9 cellular contexts compared by ENCODE assay signal in genomic region chr1:31421404-31422040, GRCh38. TPM values are rescaled to one million over a fixed set of nuclear protein-coding genes. Genes with fewer than 3 reads are reported as not detected.
DNase-seq lines count a peak whose midpoint lies in the region; ATAC-seq, FAIRE-seq and TF ChIP-seq lines count a peak whose summit lies in the region.
"Had no signal": no experiment of that assay in that cellular context is flagged by ENCODE, and none has a peak within 500 bp of the region (broad histone marks: within the 10 kb centered on the region; RNA-seq: fewer than 3 reads in every experiment).

No MANE protein-coding gene starts in this region.

- ATAC-seq in GM19035 (IDR thresholded peaks at IDR 0.05; ENCODE audit: unreplicated experiment) (no peak), HG02588 (IDR thresholded peaks at IDR 0.05; ENCODE audit: unreplicated experiment) (no peak), aorta (ENCODE audit: low FRiP score) (no peak)

- H3K4me3 ChIP-seq in HL-60 (replicated peaks; ENCODE audit: insufficient read depth, low read length): no peak overlapping the region
- H3K4me3 ChIP-seq in kidney epithelial cell (ENCODE audit: low read depth, low read length): no peak overlapping the region
- no peak overlapping the region for H3K4me3 ChIP-seq in aorta (ENCODE audit: low read length in 2 of 2)
- H3K4me3 ChIP-seq: pancreas had no signal

- DNase-seq in D721Med (ENCODE audit: insufficient read length, low spot score): no peak
- DNase-seq in HL-60 (ENCODE audit: low read depth in 1 of 2, low spot score in 1 of 2): peak in 1 of 2 experiments; percentile 31
- peak; percentile 69 for DNase-seq in SW480 (ENCODE audit: low spot score)
- DNase-seq in kidney epithelial cell (ENCODE audit: low read depth): no peak
- no peak for DNase-seq in midbrain (lab: John Stamatoyannopoulos, UW)
- no peak for DNase-seq in aorta

- no peaks in the 10 kb centered on the region for H3K4me1 ChIP-seq in aorta (ENCODE audit: control insufficient read depth in 1 of 2, insufficient read depth in 2 of 2, low read length in 2 of 2)

- FAIRE-seq in D721Med (lab: Jason Lieb, UNC): no peak
- FAIRE-seq: pancreas had no signal

- intact Hi-C loops in aorta (cut with DNase I): loop anchor here (1.0 to 10.0 kb wide), 4 partner anchors 27 to 239 kb away; partner anchors contain the start of genes SNRNP40 (in 1 of the 2) and ZCCHC17 (in 1 of the 2)

- peaks cover 2% of the 10 kb centered on the region for H3K27me3 ChIP-seq in HL-60 (ENCODE audit: insufficient read depth, poor library complexity, severe bottlenecking)
- no peaks in the 10 kb centered on the region for H3K27me3 ChIP-seq in kidney epithelial cell (ENCODE audit: control insufficient read depth, insufficient read depth, low read length)
- H3K27me3 ChIP-seq in aorta (ENCODE audit: control insufficient read depth in 1 of 2, insufficient read depth in 2 of 2, low read length in 1 of 2): no peaks in the 10 kb centered on the region
- H3K27me3 ChIP-seq: pancreas had no signal

- H3K27ac ChIP-seq in HL-60 (replicated peaks) (no peak overlapping the region), aorta (ENCODE audit: low read depth in 1 of 2, low read length in 2 of 2) (no peak overlapping the region)

- H3K9me3 ChIP-seq in aorta (ENCODE audit: control insufficient read depth, low read length): no peaks in the 10 kb centered on the region
- H3K9me3 ChIP-seq: pancreas had no signal

- 70 to 82% methylated on average over 9 of the region's 9 CpGs for WGBS in aorta, 2 donors

- H3K36me3 ChIP-seq in kidney epithelial cell (ENCODE audit: control insufficient read depth, insufficient read depth, low read length): no peaks in the 10 kb centered on the region
- no peaks in the 10 kb centered on the region for H3K36me3 ChIP-seq in aorta (ENCODE audit: control insufficient read depth in 1 of 2, insufficient read depth in 2 of 2, low read length in 1 of 2)
- H3K36me3 ChIP-seq: pancreas had no signal

- TF ChIP-seq CTCF in D721Med (IDR thresholded peaks at IDR 0.05; ENCODE audit: insufficient read depth, missing control alignments) (peak; percentile 56), HL-60 (IDR thresholded peaks at IDR 0.05; ENCODE audit: insufficient read depth, low read length) (peak; percentile 28), kidney epithelial cell (IDR thresholded peaks at IDR 0.05; ENCODE audit: insufficient read depth, low read length, poor library complexity, severe bottlenecking) (peak; percentile 58)

RNA-seq across cellular contexts. Expression of gene SERINC2, which starts 8.5 kb away (rescaled TPM):
- 105 and 131 TPM in 2 replicates for total RNA-seq in kidney epithelial cell
- total RNA-seq in aorta: 1 to 10 TPM; 2.5 to 3.7 TPM
- 10 to 100 TPM in 1 of 2 donors, 1 to 10 TPM in 1; 3.3 to 20.7 TPM for polyA plus RNA-seq in aorta

RNA-seq across cellular contexts. Expression of gene FABP3, which starts 48.6 kb away (rescaled TPM):
- 2.1 and 9.1 TPM in 2 replicates for total RNA-seq in kidney epithelial cell
- total RNA-seq in aorta: 10 to 100 TPM; 30.8 to 82.0 TPM
- 10 to 100 TPM in 1 of 2 donors, 1 to 10 TPM in 1; 6.9 to 50.7 TPM for polyA plus RNA-seq in aorta

Comparison
In these comparisons a context has a peak if more than half of its experiments do, and no peak if none do; other contexts are left out.
1. RNA of gene SERINC2, which starts 8.5 kb away (total RNA-seq): 105 to 131 TPM in kidney epithelial cell; 2.5 to 3.7 TPM in aorta; every median in the first group is over 10 times any median in the second.
2. Peak in every context shown above with its lines, with median percentiles within 50 percentile points of each other: CTCF ChIP-seq.